Comparison of ENCODE assay signal across 1 cellular context in genomic region chr1:9476790-9477463, GRCh38.
TF ChIP-seq lines count a peak whose summit lies in the region.

No MANE protein-coding gene starts in this region.

TF ChIP-seq in SK-N-SH, 30 proteins besides CTCF, POLR2A, EP300 and RAD21 (continued from another document):
- TF ChIP-seq IRF3 (IDR thresholded peaks at IDR 0.05; ENCODE audit: low read depth, low read length): no peak
- TF ChIP-seq NRF1 (IDR thresholded peaks at IDR 0.05; ENCODE audit: low read depth, low read length): no peak
- TF ChIP-seq YY1 (IDR thresholded peaks at IDR 0.05; ENCODE audit: low read depth): no peak
- TF ChIP-seq RXRA (IDR thresholded peaks at IDR 0.05; ENCODE audit: borderline replicate concordance, low read depth): no peak
- no peak for TF ChIP-seq EZH2phosphoT487 (IDR thresholded peaks at IDR 0.05; ENCODE audit: borderline replicate concordance, low read depth)
- no peak for TF ChIP-seq USF2 (IDR thresholded peaks at IDR 0.05; ENCODE audit: borderline replicate concordance, low read depth, low read length)
- TF ChIP-seq GATA2 (CRISPR knock-in tag; IDR thresholded peaks at IDR 0.05): no peak
- no peak for TF ChIP-seq SIN3A (IDR thresholded peaks at IDR 0.05; ENCODE audit: borderline replicate concordance, low read depth, low read length)
- no peak for TF ChIP-seq TAF1 (IDR thresholded peaks at IDR 0.05; ENCODE audit: borderline replicate concordance, low read depth, low read length)
- no peak for TF ChIP-seq NFIC (IDR thresholded peaks at IDR 0.05; ENCODE audit: borderline replicate concordance)
- no peak for TF ChIP-seq RCOR1 (IDR thresholded peaks at IDR 0.05; ENCODE audit: low read length)
